1 cellular context compared by ENCODE assay signal in the genomic region with DNA sequence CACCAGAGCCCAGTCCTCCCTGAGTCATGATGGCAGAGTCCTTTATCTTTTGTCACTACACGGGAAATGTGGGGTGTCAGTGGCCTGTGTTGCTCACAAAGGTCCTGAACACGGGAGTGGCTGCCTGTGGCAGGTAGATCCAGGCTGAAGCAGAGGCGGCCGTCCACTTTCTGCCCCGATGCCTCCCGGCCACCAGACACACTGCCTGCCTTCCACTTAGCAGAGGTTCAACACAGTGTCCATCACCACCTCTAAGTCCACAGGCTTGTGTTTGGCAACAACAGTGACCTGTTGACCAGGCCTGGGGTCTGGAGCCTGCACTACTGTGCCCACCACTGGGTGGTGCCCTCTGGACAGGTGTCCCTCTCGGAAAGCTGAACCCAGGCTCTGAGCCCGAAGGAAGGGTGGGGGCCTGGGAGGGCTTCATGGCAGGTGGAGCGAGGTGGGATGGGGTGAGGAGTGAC.
TF ChIP-seq lines count a peak whose summit lies in the region.

No MANE protein-coding gene starts in this region.

TF ChIP-seq in HepG2, 621 proteins besides CTCF, POLR2A, EP300 and RAD21 (continued from another document and continues in another):
- no peak for TF ChIP-seq NFATC3 (CRISPR knock-in tag; IDR thresholded peaks at IDR 0.05)
- TF ChIP-seq SP2 (CRISPR knock-in tag; IDR thresholded peaks at IDR 0.05): no peak
- no peak for TF ChIP-seq ZNF703 (CRISPR knock-in tag; IDR thresholded peaks at IDR 0.05; ENCODE audit: borderline replicate concordance)
- no peak for TF ChIP-seq ZBTB39 (CRISPR knock-in tag; IDR thresholded peaks at IDR 0.05)
- no peak for TF ChIP-seq KAT2B (IDR thresholded peaks at IDR 0.05; ENCODE audit: borderline replicate concordance, low read depth, low read length)
- TF ChIP-seq, protein P1, sequence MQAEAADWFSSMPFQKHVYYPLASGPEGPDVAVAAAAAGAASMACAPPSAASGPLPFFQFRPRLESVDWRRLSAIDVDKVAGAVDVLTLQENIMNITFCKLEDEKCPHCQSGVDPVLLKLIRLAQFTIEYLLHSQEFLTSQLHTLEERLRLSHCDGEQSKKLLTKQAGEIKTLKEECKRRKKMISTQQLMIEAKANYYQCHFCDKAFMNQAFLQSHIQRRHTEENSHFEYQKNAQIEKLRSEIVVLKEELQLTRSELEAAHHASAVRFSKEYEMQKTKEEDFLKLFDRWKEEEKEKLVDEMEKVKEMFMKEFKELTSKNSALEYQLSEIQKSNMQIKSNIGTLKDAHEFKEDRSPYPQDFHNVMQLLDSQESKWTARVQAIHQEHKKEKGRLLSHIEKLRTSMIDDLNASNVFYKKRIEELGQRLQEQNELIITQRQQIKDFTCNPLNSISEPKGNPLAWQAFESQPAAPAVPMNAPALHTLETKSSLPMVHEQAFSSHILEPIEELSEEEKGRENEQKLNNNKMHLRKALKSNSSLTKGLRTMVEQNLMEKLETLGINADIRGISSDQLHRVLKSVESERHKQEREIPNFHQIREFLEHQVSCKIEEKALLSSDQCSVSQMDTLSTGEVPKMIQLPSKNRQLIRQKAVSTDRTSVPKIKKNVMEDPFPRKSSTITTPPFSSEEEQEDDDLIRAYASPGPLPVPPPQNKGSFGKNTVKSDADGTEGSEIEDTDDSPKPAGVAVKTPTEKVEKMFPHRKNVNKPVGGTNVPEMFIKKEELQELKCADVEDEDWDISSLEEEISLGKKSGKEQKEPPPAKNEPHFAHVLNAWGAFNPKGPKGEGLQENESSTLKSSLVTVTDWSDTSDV (CRISPR knock-in tag; IDR thresholded peaks at IDR 0.05): no peak
- TF ChIP-seq, protein P2, sequence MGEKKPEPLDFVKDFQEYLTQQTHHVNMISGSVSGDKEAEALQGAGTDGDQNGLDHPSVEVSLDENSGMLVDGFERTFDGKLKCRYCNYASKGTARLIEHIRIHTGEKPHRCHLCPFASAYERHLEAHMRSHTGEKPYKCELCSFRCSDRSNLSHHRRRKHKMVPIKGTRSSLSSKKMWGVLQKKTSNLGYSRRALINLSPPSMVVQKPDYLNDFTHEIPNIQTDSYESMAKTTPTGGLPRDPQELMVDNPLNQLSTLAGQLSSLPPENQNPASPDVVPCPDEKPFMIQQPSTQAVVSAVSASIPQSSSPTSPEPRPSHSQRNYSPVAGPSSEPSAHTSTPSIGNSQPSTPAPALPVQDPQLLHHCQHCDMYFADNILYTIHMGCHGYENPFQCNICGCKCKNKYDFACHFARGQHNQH (CRISPR knock-in tag; IDR thresholded peaks at IDR 0.05): no peak
- TF ChIP-seq HMG20B (CRISPR knock-in tag; conservative IDR thresholded peaks at IDR 0.05): no peak
- TF ChIP-seq KDM6A (CRISPR knock-in tag; IDR thresholded peaks at IDR 0.05; ENCODE audit: low read depth): no peak
- TF ChIP-seq FOXP1 (IDR thresholded peaks at IDR 0.05): no peak
- TF ChIP-seq FOXP1 (CRISPR knock-in tag; IDR thresholded peaks at IDR 0.05): no peak
- TF ChIP-seq ZNF18 (CRISPR knock-in tag; IDR thresholded peaks at IDR 0.05; ENCODE audit: insufficient replicate concordance): no peak
- no peak for TF ChIP-seq TBP (CRISPR knock-in tag; IDR thresholded peaks at IDR 0.05)
- TF ChIP-seq HNF4A (CRISPR knock-in tag; IDR thresholded peaks at IDR 0.05): 0 out of 2 replicates have a peak, but pooled peaks have one; percentile 9
- no peak for TF ChIP-seq ZNF44 (CRISPR knock-in tag; IDR thresholded peaks at IDR 0.05)
- TF ChIP-seq, protein P3, sequence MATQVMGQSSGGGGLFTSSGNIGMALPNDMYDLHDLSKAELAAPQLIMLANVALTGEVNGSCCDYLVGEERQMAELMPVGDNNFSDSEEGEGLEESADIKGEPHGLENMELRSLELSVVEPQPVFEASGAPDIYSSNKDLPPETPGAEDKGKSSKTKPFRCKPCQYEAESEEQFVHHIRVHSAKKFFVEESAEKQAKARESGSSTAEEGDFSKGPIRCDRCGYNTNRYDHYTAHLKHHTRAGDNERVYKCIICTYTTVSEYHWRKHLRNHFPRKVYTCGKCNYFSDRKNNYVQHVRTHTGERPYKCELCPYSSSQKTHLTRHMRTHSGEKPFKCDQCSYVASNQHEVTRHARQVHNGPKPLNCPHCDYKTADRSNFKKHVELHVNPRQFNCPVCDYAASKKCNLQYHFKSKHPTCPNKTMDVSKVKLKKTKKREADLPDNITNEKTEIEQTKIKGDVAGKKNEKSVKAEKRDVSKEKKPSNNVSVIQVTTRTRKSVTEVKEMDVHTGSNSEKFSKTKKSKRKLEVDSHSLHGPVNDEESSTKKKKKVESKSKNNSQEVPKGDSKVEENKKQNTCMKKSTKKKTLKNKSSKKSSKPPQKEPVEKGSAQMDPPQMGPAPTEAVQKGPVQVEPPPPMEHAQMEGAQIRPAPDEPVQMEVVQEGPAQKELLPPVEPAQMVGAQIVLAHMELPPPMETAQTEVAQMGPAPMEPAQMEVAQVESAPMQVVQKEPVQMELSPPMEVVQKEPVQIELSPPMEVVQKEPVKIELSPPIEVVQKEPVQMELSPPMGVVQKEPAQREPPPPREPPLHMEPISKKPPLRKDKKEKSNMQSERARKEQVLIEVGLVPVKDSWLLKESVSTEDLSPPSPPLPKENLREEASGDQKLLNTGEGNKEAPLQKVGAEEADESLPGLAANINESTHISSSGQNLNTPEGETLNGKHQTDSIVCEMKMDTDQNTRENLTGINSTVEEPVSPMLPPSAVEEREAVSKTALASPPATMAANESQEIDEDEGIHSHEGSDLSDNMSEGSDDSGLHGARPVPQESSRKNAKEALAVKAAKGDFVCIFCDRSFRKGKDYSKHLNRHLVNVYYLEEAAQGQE (IDR thresholded peaks at IDR 0.05; ENCODE audit: borderline replicate concordance in 1 of 2, low read depth in 1 of 2, low read length in 2 of 2): no peak
- no peak for TF ChIP-seq ZNF790 (CRISPR knock-in tag; IDR thresholded peaks at IDR 0.05; ENCODE audit: borderline replicate concordance)
- no peak for TF ChIP-seq ZNF598 (CRISPR knock-in tag; IDR thresholded peaks at IDR 0.05; ENCODE audit: borderline replicate concordance)
- TF ChIP-seq, protein P4, sequence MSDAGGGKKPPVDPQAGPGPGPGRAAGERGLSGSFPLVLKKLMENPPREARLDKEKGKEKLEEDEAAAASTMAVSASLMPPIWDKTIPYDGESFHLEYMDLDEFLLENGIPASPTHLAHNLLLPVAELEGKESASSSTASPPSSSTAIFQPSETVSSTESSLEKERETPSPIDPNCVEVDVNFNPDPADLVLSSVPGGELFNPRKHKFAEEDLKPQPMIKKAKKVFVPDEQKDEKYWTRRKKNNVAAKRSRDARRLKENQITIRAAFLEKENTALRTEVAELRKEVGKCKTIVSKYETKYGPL (CRISPR knock-in tag; IDR thresholded peaks at IDR 0.05): no peak
- TF ChIP-seq, protein P5, sequence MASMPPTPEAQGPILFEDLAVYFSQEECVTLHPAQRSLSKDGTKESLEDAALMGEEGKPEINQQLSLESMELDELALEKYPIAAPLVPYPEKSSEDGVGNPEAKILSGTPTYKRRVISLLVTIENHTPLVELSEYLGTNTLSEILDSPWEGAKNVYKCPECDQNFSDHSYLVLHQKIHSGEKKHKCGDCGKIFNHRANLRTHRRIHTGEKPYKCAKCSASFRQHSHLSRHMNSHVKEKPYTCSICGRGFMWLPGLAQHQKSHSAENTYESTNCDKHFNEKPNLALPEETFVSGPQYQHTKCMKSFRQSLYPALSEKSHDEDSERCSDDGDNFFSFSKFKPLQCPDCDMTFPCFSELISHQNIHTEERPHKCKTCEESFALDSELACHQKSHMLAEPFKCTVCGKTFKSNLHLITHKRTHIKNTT (CRISPR knock-in tag; IDR thresholded peaks at IDR 0.05): no peak
- peak; percentile 59; the same call in 1 of the 2 replicates for TF ChIP-seq FOXO1 (CRISPR knock-in tag; IDR thresholded peaks at IDR 0.05)
- no peak for TF ChIP-seq ZNF569 (CRISPR knock-in tag; IDR thresholded peaks at IDR 0.05; ENCODE audit: borderline replicate concordance)
- no peak for TF ChIP-seq FOXC1 (CRISPR knock-in tag; IDR thresholded peaks at IDR 0.05; ENCODE audit: borderline replicate concordance)
- TF ChIP-seq ZNF256 (CRISPR knock-in tag; conservative IDR thresholded peaks at IDR 0.05): no peak
- no peak for TF ChIP-seq CBFB (CRISPR knock-in tag; IDR thresholded peaks at IDR 0.05)
- TF ChIP-seq, protein P6, sequence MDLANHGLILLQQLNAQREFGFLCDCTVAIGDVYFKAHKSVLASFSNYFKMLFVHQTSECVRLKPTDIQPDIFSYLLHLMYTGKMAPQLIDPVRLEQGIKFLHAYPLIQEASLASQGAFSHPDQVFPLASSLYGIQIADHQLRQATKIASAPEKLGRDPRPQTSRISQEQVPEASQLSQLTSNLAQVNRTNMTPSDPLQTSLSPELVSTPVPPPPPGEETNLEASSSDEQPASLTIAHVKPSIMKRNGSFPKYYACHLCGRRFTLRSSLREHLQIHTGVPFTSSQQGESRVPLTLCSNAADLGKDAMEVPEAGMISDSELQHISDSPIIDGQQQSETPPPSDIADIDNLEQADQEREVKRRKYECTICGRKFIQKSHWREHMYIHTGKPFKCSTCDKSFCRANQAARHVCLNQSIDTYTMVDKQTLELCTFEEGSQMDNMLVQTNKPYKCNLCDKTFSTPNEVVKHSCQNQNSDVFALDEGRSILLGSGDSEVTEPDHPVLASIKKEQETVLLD (CRISPR knock-in tag; IDR thresholded peaks at IDR 0.05; ENCODE audit: low read depth): no peak
- TF ChIP-seq ATF4 (CRISPR knock-in tag; IDR thresholded peaks at IDR 0.05): no peak
- no peak for TF ChIP-seq U2AF2 (IDR thresholded peaks at IDR 0.05; ENCODE audit: low read depth, low read length)
- no peak for TF ChIP-seq ZNF615 (CRISPR knock-in tag; IDR thresholded peaks at IDR 0.05; ENCODE audit: borderline replicate concordance)
- no peak for TF ChIP-seq ZNF224 (CRISPR knock-in tag; IDR thresholded peaks at IDR 0.05)
- TF ChIP-seq MEIS2 (CRISPR knock-in tag; IDR thresholded peaks at IDR 0.05): no peak
- no peak for TF ChIP-seq TRIM24 (CRISPR knock-in tag; IDR thresholded peaks at IDR 0.05)
- no peak for TF ChIP-seq ZNF7 (CRISPR knock-in tag; IDR thresholded peaks at IDR 0.05)
- TF ChIP-seq, protein P7, sequence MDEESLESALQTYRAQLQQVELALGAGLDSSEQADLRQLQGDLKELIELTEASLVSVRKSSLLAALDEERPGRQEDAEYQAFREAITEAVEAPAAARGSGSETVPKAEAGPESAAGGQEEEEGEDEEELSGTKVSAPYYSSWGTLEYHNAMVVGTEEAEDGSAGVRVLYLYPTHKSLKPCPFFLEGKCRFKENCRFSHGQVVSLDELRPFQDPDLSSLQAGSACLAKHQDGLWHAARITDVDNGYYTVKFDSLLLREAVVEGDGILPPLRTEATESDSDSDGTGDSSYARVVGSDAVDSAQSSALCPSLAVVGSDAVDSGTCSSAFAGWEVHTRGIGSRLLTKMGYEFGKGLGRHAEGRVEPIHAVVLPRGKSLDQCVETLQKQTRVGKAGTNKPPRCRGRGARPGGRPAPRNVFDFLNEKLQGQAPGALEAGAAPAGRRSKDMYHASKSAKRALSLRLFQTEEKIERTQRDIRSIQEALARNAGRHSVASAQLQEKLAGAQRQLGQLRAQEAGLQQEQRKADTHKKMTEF (CRISPR knock-in tag; IDR thresholded peaks at IDR 0.05): no peak
- no peak for TF ChIP-seq ZIK1 (CRISPR knock-in tag; IDR thresholded peaks at IDR 0.05; ENCODE audit: borderline replicate concordance, low read depth)
- no peak for TF ChIP-seq NONO (IDR thresholded peaks at IDR 0.05)
- TF ChIP-seq NONO (CRISPR knock-in tag; conservative IDR thresholded peaks at IDR 0.05): no peak
- TF ChIP-seq EEA1 (CRISPR knock-in tag; IDR thresholded peaks at IDR 0.05; ENCODE audit: borderline replicate concordance): no peak
- TF ChIP-seq HOXA7 (CRISPR knock-in tag; IDR thresholded peaks at IDR 0.05): no peak
- TF ChIP-seq ZNF503 (CRISPR knock-in tag; IDR thresholded peaks at IDR 0.05): no peak
